1 cellular context compared by ENCODE assay signal in the genomic region with DNA sequence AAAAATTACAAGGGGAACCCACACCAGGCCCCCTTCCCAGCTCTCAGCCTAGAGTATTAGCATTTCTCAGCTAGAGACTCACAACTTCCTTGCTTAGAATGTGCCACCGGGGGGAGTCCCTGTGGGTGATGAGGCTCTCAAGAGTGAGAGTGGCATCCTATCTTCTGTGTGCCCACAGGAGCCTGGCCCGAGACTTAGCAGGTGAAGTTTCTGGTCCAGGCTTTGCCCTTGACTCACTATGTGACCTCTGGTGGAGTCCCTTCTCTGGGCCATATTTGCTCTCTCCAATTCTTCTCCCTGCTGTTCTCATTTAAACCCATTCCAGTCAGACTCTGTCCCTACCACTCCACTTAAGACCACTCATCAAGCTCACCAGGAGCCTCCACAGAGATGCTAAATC.
TF ChIP-seq lines count a peak whose summit lies in the region.

No MANE protein-coding gene starts in this region.

TF ChIP-seq in HepG2, 621 proteins besides CTCF, POLR2A, EP300 and RAD21:
- TF ChIP-seq RBM22 (optimal IDR thresholded peaks at IDR 0.05; ENCODE audit: low read length) (peak; percentile 73), KDM3A (CRISPR knock-in tag; IDR thresholded peaks at IDR 0.05; ENCODE audit: low read depth) (no peak)
